ENCODE assay signal across 14 cellular contexts in the genomic region with DNA sequence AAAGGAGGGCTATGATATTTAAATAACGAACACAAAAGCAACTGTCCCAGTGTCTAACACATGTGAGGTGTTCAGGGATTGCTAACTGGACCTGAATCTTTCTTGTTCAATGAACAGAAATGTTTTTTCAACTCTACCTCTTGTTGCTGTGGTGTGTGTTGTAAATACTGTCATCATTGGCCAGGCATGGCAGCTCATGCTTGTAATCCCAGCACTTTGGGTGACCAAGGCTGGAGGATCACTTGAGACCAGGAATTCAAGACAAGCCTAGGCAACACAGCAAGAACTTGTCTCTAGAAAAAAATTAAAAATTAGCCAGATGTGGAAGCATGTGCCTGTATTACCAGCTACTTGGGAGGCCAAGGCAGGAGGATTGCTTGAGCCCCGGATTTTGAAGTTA.
DNase-seq lines count a peak whose midpoint lies in the region; ATAC-seq and TF ChIP-seq lines count a peak whose summit lies in the region.
"Had no signal": no experiment of that assay in that cellular context is flagged by ENCODE, and none has a peak within 500 bp of the region (broad histone marks: within the 10 kb centered on the region; RNA-seq: fewer than 3 reads in every experiment).

No MANE protein-coding gene starts in this region.

- no peak overlapping the region for H2AFZ ChIP-seq in H9 (ENCODE audit: low read length)
- H2AFZ ChIP-seq in smooth muscle cell (ENCODE audit: low read depth): no peak overlapping the region

- TF ChIP-seq CTCF in H9 (conservative IDR thresholded peaks at IDR 0.05) (no peak), smooth muscle cell (IDR thresholded peaks at IDR 0.05; ENCODE audit: borderline replicate concordance, insufficient read depth, poor library complexity, severe bottlenecking) (no peak), suprapubic skin (IDR thresholded peaks at IDR 0.05) (no peak)

- H4K20me1 ChIP-seq in H9 (ENCODE audit: control insufficient read depth, insufficient read depth, insufficient read length): no peaks in the 10 kb centered on the region
- H4K20me1 ChIP-seq in smooth muscle cell (ENCODE audit: low read depth): no peaks in the 10 kb centered on the region

- no peak overlapping the region for H3K23ac ChIP-seq in H9 (ENCODE audit: insufficient read length, low read depth, low read length)

- no peak for TF ChIP-seq POLR2A in suprapubic skin (IDR thresholded peaks at IDR 0.05)

- no peak overlapping the region for H2BK5ac ChIP-seq in H9 (ENCODE audit: insufficient read length, low read length)

- H3K4me1 ChIP-seq in H9 (ENCODE audit: insufficient read depth, low read length) (peaks cover 13% of the 10 kb centered on the region; the same call in 1 of the 2 replicates), smooth muscle cell (ENCODE audit: low read depth) (no peaks in the 10 kb centered on the region), suprapubic skin (peaks cover 15% of the 10 kb centered on the region)

- no peak overlapping the region for H2BK20ac ChIP-seq in H9 (ENCODE audit: low read depth, low read length, poor library complexity, severe bottlenecking)

- no peak overlapping the region for H2BK15ac ChIP-seq in H9 (ENCODE audit: low read depth, low read length)

- no peak for ATAC-seq in HG03571 (IDR thresholded peaks at IDR 0.05; ENCODE audit: unreplicated experiment)

- no peak overlapping the region for H4K5ac ChIP-seq in H9 (ENCODE audit: insufficient read length, low read depth, low read length)

- no peak overlapping the region for H3K4me3 Mint-ChIP-seq in H9
- H3K4me3 Mint-ChIP-seq: B cell; CD4-positive, alpha-beta T cell had no signal

- no peak for DNase-seq in H9
- DNase-seq in epithelial cell of prostate (ENCODE audit: low read depth, low spot score): no peak
- DNase-seq in kidney tubule cell (ENCODE audit: low spot score): peak; percentile 93
- no peak for DNase-seq in smooth muscle cell (lab: John Stamatoyannopoulos, UW; ENCODE audit: unreplicated experiment)
- DNase-seq in GF-D8 (lab: John Stamatoyannopoulos, UW): no peak
- no peak for DNase-seq in suprapubic skin (ENCODE audit: low spot score in 2 of 2)
- DNase-seq in amygdala (lab: John Stamatoyannopoulos, UW): no peak
- DNase-seq: C1 segment of cervical spinal cord; CD4-positive, alpha-beta T cell; DND-41; GDM1 had no signal

- no peaks in the 10 kb centered on the region for H3K23me2 ChIP-seq in H9 (ENCODE audit: insufficient read length, low read depth, low read length, poor library complexity, severe bottlenecking)

- TF ChIP-seq EP300 in suprapubic skin (IDR thresholded peaks at IDR 0.05): no peak

- peaks cover 8 to 25% (median 11%) of the 10 kb centered on the region in 3 experiments for H3K36me3 Mint-ChIP-seq in H9 (ENCODE audit: insufficient read depth in 1 of 3, low read depth in 3 of 3)
- H3K36me3 Mint-ChIP-seq: IgD-negative memory B cell had no signal

- H2BK120ac ChIP-seq in H9 (ENCODE audit: low read depth, low read length, poor library complexity, severe bottlenecking): no peak overlapping the region

- no peak overlapping the region for H4K8ac ChIP-seq in H9 (replicated peaks; ENCODE audit: insufficient read length, low read depth, low read length)

- no peak overlapping the region for H3K18ac ChIP-seq in H9 (ENCODE audit: insufficient read length, low read depth, low read length)

- H3K27me3 ChIP-seq in H9 (ENCODE audit: insufficient read depth, low read length) (no peaks in the 10 kb centered on the region), smooth muscle cell (ENCODE audit: low read depth) (no peaks in the 10 kb centered on the region), suprapubic skin (peaks cover 3% of the 10 kb centered on the region)

- H3K36me3 ChIP-seq in smooth muscle cell (ENCODE audit: low read depth): no peaks in the 10 kb centered on the region
- no peaks in the 10 kb centered on the region for H3K36me3 ChIP-seq in suprapubic skin

- peaks cover 18 to 21% of the 10 kb centered on the region in 2 experiments for H3K9me3 Mint-ChIP-seq in H9

- H3K4me2 ChIP-seq in H9 (ENCODE audit: insufficient read depth, insufficient read length, low read length): no peak overlapping the region
- H3K4me2 ChIP-seq in smooth muscle cell: no peak overlapping the region

- H3K56ac ChIP-seq in H9 (ENCODE audit: insufficient read length, low read depth, low read length): no peak overlapping the region

- no peak overlapping the region for H3K9ac ChIP-seq in H9 (ENCODE audit: extremely low read depth, insufficient read length, low read length)
- H3K9ac ChIP-seq in smooth muscle cell (ENCODE audit: low read depth): peak overlapping the region; percentile 7

- no peak overlapping the region for H2BK12ac ChIP-seq in H9 (ENCODE audit: insufficient read length, low read depth, low read length)

- peaks cover 7% of the 10 kb centered on the region for H3K27me3 Mint-ChIP-seq in H9 (ENCODE audit: low read depth)
- H3K27me3 Mint-ChIP-seq: B cell; CD4-positive, alpha-beta T cell; IgD-negative memory B cell had no signal

- no peaks in the 10 kb centered on the region for H3F3A ChIP-seq in smooth muscle cell (ENCODE audit: low read depth)

- H3T11ph ChIP-seq in H9 (ENCODE audit: low read length): no peak overlapping the region

- H3K79me1 ChIP-seq in H9 (ENCODE audit: insufficient read depth, low read depth, low read length, poor library complexity, severe bottlenecking): no peaks in the 10 kb centered on the region

- peak overlapping the region in 1 of 3 experiments; percentile 77; a peak in 2 of 7 replicates for H3K27ac Mint-ChIP-seq in H9
- H3K27ac Mint-ChIP-seq: B cell; CD4-positive, alpha-beta T cell had no signal

- no peak overlapping the region for H3K27ac ChIP-seq in H9 (ENCODE audit: insufficient read length, low read depth, low read length)
- H3K27ac ChIP-seq in epithelial cell of prostate: peak overlapping the region; percentile 75
- peak overlapping the region; percentile 93 for H3K27ac ChIP-seq in smooth muscle cell (ENCODE audit: low read depth)
- no peak overlapping the region for H3K27ac ChIP-seq in suprapubic skin

- H2AK5ac ChIP-seq in H9 (ENCODE audit: insufficient read length, low read length): no peak overlapping the region

- no CpG with 5 or more reads among the region's 2 CpGs for WGBS in H9 (ENCODE audit: extremely low coverage, insufficient read length, low lambda C conversion rate)
- WGBS in smooth muscle cell (ENCODE audit: low lambda C conversion rate): 85% methylated on average over 2 of the region's 2 CpGs
- 79% methylated on average over 2 of the region's 2 CpGs for WGBS in suprapubic skin

- H3K4me1 Mint-ChIP-seq in H9: peaks cover 28 to 33% of the 10 kb centered on the region in 2 experiments
- H3K4me1 Mint-ChIP-seq: B cell, IgD-negative memory B cell had no signal

- no peak overlapping the region for H3K4ac ChIP-seq in H9 (ENCODE audit: low read depth, low read length)

- no peak overlapping the region for H3K14ac ChIP-seq in H9 (ENCODE audit: insufficient read depth, low read length)

- H3K4me3 ChIP-seq in smooth muscle cell (no peak overlapping the region), suprapubic skin (no peak overlapping the region)

- H3K79me2 ChIP-seq in H9 (ENCODE audit: insufficient read depth, low read length) (no peaks in the 10 kb centered on the region), smooth muscle cell (ENCODE audit: low read depth) (no peaks in the 10 kb centered on the region)

- peak overlapping the region; percentile 15 for H4K91ac ChIP-seq in H9 (ENCODE audit: insufficient read length, low read depth, low read length)

- H3K9me3 ChIP-seq in H9 (ENCODE audit: control insufficient read depth, low read depth, low read length) (no peaks in the 10 kb centered on the region), smooth muscle cell (replicated peaks; ENCODE audit: low read depth) (no peaks in the 10 kb centered on the region), suprapubic skin (no peaks in the 10 kb centered on the region)

Comparison
In these comparisons a context has a peak if more than half of its experiments do, and no peak if none do; other contexts are left out.
1. H3K27ac ChIP-seq: peak in epithelial cell of prostate (single experiment) and smooth muscle cell (single experiment); none in H9 (single experiment) and suprapubic skin (single experiment).